29 cellular contexts compared by ENCODE assay signal in genomic region chr7:48078470-48078869, GRCh38. TPM values are rescaled to one million over a fixed set of nuclear protein-coding genes. Genes with fewer than 3 reads are reported as not detected.
DNase-seq lines count a peak whose midpoint lies in the region; ATAC-seq, FAIRE-seq and TF ChIP-seq lines count a peak whose summit lies in the region.
"Had no signal": no experiment of that assay in that cellular context is flagged by ENCODE, and none has a peak within 500 bp of the region (broad histone marks: within the 10 kb centered on the region; RNA-seq: fewer than 3 reads in every experiment).

No MANE protein-coding gene starts in this region.

- ATAC-seq in left lung, result peak; percentile 35
- no peak for ATAC-seq in HG02571 (IDR thresholded peaks at IDR 0.05; ENCODE audit: unreplicated experiment)
- no peak for ATAC-seq in HG02678 (IDR thresholded peaks at IDR 0.05; ENCODE audit: unreplicated experiment)
- ATAC-seq: heart left ventricle had no signal

- no peak for TF ChIP-seq CTCF in left lung (IDR thresholded peaks at IDR 0.05)

- H3K9ac ChIP-seq in SK-N-MC (ENCODE audit: insufficient read length), result no peak overlapping the region
- H3K9ac ChIP-seq: KMS-11, parathyroid adenoma had no signal

- H3K9me3 ChIP-seq in SK-N-MC (ENCODE audit: low read depth, low read length), result no peaks in the 10 kb centered on the region
- no peaks in the 10 kb centered on the region for H3K9me3 ChIP-seq in left lung
- H3K9me3 ChIP-seq: HAP-1, heart left ventricle, left ventricle myocardium inferior had no signal

- H3K27ac ChIP-seq in SK-N-MC (peak overlapping the region; percentile 61; the same call in 1 of the 2 replicates), left lung (no peak overlapping the region)
- H3K27ac ChIP-seq: heart left ventricle, KMS-11, left ventricle myocardium inferior, parathyroid adenoma had no signal

- FAIRE-seq in GM12892 (lab: Jason Lieb, UNC), result no peak
- FAIRE-seq: HTR-8/SVneo, urothelium cell line had no signal

- no peak for TF ChIP-seq POLR2A in GM12892 (IDR thresholded peaks at IDR 0.05; ENCODE audit: low read depth, low read length)

- no peaks in the 10 kb centered on the region for H3K27me3 ChIP-seq in left lung
- H3K27me3 ChIP-seq: heart left ventricle had no signal

- DNase-seq in COR-L47 (lab: John Stamatoyannopoulos, UW) (peak; percentile 18), NCI-H1105 (lab: John Stamatoyannopoulos, UW) (peak; percentile 79), SK-N-MC (ENCODE audit: low read depth, low spot score) (peak; percentile 92), left lung (no peak), GM12892 (ENCODE audit: insufficient read length) (no peak), DMS153 (lab: John Stamatoyannopoulos, UW) (no peak)
- DNase-seq: activated B cell treated with CpG ODN at 0.5 μM for 24 hours; activated CD4-positive, alpha-beta T cell treated with anti-CD3 and anti-CD28 coated beads, Interleukin-2, amount 50 U/mL, for 4 hours; activated CD8-positive, alpha-beta memory T cell treated with anti-CD3 and anti-CD28 coated beads, Interleukin-2, amount 50 U/mL, for 4 hours; effector CD4-positive, alpha-beta T cell; heart left ventricle; left ventricle myocardium inferior; midbrain; MV-4-11; NCI-H187; NCI-H510A treated with DMSO at 0.1 percent for 48 hours; nephron progenitor cell; T-helper 9 cell had no signal

- H3K4me3 ChIP-seq in SK-N-MC, result peak overlapping the region; percentile 9; the same call in 1 of the 2 replicates
- no peak overlapping the region for H3K4me3 ChIP-seq in left lung
- H3K4me3 ChIP-seq: HAP-1, heart left ventricle, left ventricle myocardium inferior had no signal

- H3K36me3 ChIP-seq in SK-N-MC (ENCODE audit: insufficient read depth, low read length), result no peaks in the 10 kb centered on the region
- no peaks in the 10 kb centered on the region for H3K36me3 ChIP-seq in left lung
- H3K36me3 ChIP-seq: HAP-1, heart left ventricle, left ventricle myocardium inferior had no signal

- H3K4me1 ChIP-seq in left lung, result peaks cover 4 to 20% of the 10 kb centered on the region in 2 donors

- intact Hi-C loops in left lung (cut with DNase I), result no loop called here

RNA-seq across cellular contexts. Expression of gene UPP1, which starts 10.6 kb away (rescaled TPM):
- total RNA-seq in left lung, result 10 to 100 TPM; 37.8 to 79.3 TPM
- 4.6 TPM for polyA plus RNA-seq in GM12892 (2012; ENCODE audit: missing spikeins)

RNA-seq across cellular contexts. Expression of gene C7orf57, which starts 43.1 kb away (rescaled TPM):
- total RNA-seq in left lung, result 1 to 10 TPM in 1 of 2 donors, not detected in 1; 1.6 TPM
- polyA plus RNA-seq in GM12892 (2012; ENCODE audit: missing spikeins), result not detected
- total RNA-seq: activated B cell treated with CpG ODN at 0.5 μM for 24 hours, chondrocyte, left ventricle myocardium inferior had no signal
- polyA plus RNA-seq: AG04450 had no signal

RNA-seq across cellular contexts. Expression of gene SUN3, which starts 49.6 kb away (rescaled TPM):
- not detected for total RNA-seq in left lung
- polyA plus RNA-seq in GM12892 (2012; ENCODE audit: missing spikeins), result not detected
- total RNA-seq: activated B cell treated with CpG ODN at 0.5 μM for 24 hours; activated T-helper 2 cell treated with anti-CD3 and anti-CD28 coated beads, Interferon-gamma antibody, Interleukin-2, Interleukin-4, amounts not matched to agents 10 μg/mL and 5 μg/mL and 100 μg/mL, durations not matched to agents 14 hours and 24 hours and 36 hours; chondrocyte; heart left ventricle; left ventricle myocardium inferior; RPMI7951 had no signal
- polyA plus RNA-seq: AG04450, heart left ventricle had no signal

Comparison
In these comparisons a context has a peak if more than half of its experiments do, and no peak if none do; other contexts are left out.
1. DNase-seq: peak in COR-L47 (single experiment), NCI-H1105 (single experiment) and SK-N-MC (single experiment); none in left lung (0 of 2), GM12892 (single experiment) and DMS153 (single experiment).